17 cellular contexts compared by ENCODE assay signal in genomic region chr7:122212754-122213153, GRCh38.
"Had no signal": no experiment of that assay in that cellular context is flagged by ENCODE, and none has a peak within 500 bp of the region (broad histone marks: within the 10 kb centered on the region; RNA-seq: fewer than 3 reads in every experiment).

No MANE protein-coding gene starts in this region.

- H3K36me3 Mint-ChIP-seq: naive thymus-derived CD4-positive, alpha-beta T cell; stimulated activated effector memory CD8-positive, alpha-beta T cell treated with anti-CD3 and anti-CD28 coated beads, Interleukin-12 subunit alpha, Interleukin-12 subunit beta, amount 100 ng/mL, for 72 hours; type B pancreatic cell had no signal

- H3K9me3 Mint-ChIP-seq: type B pancreatic cell had no signal

- H3K4me1 Mint-ChIP-seq: naive thymus-derived CD4-positive, alpha-beta T cell; stimulated activated effector memory CD8-positive, alpha-beta T cell treated with anti-CD3 and anti-CD28 coated beads, Interleukin-12 subunit alpha, Interleukin-12 subunit beta, amount 100 ng/mL, for 72 hours had no signal

- ATAC-seq: heart right ventricle; lower lobe of right lung; naive thymus-derived CD4-positive, alpha-beta T cell; psoas muscle; right lobe of liver; stimulated activated effector memory CD8-positive, alpha-beta T cell treated with anti-CD3 and anti-CD28 coated beads, Interleukin-12 subunit alpha, Interleukin-12 subunit beta, amount 100 ng/mL, for 72 hours; stimulated activated naive CD8-positive, alpha-beta T cell treated with anti-CD3 and anti-CD28 coated beads, Interleukin-15, Interleukin-2, amounts not matched to agents 100 U/mL and 50 U/mL, for 24 hours had no signal

- H3K27ac Mint-ChIP-seq: naive thymus-derived CD4-positive, alpha-beta T cell; stimulated activated effector memory CD8-positive, alpha-beta T cell treated with anti-CD3 and anti-CD28 coated beads, Interleukin-12 subunit alpha, Interleukin-12 subunit beta, amount 100 ng/mL, for 72 hours; type B pancreatic cell had no signal

- DNase-seq: erythroblast; heart right ventricle; left ventricle myocardium inferior; lower lobe of right lung; mesendoderm; naive thymus-derived CD4-positive, alpha-beta T cell; psoas muscle; retina; right lobe of liver; stimulated activated CD4-positive, alpha-beta T cell treated with anti-CD3 and anti-CD28 coated beads, Interleukin-4, amount 100 ng/mL, for 1 hour; stimulated activated CD8-positive, alpha-beta memory T cell treated with anti-CD3 and anti-CD28 coated beads, Interleukin-4, amount 100 ng/mL, for 48 hours; stimulated activated naive CD8-positive, alpha-beta T cell treated with anti-CD3 and anti-CD28 coated beads, Interleukin-15, Interleukin-2, amounts not matched to agents 100 U/mL and 50 U/mL, for 24 hours; thyroid gland; uterus had no signal

- H3K4me3 ChIP-seq: heart right ventricle, left ventricle myocardium inferior, lower lobe of right lung, psoas muscle, right lobe of liver, suprapubic skin, thyroid gland, uterus had no signal

- H3K4me3 Mint-ChIP-seq: naive thymus-derived CD4-positive, alpha-beta T cell; stimulated activated effector memory CD8-positive, alpha-beta T cell treated with anti-CD3 and anti-CD28 coated beads, Interleukin-12 subunit alpha, Interleukin-12 subunit beta, amount 100 ng/mL, for 72 hours; type B pancreatic cell had no signal
